Comparison of ENCODE assay signal across 10 cellular contexts in genomic region chr10:117477961-117478670, GRCh38.
A peak's percentile ranks its signal among the peaks of the same experiment; 100 is the strongest.
DNase-seq lines count a peak whose midpoint lies in the region; ATAC-seq and TF ChIP-seq lines count a peak whose summit lies in the region.
"Had no signal": no experiment of that assay in that cellular context is flagged by ENCODE, and none has a peak within 500 bp of the region (broad histone marks: within the 10 kb centered on the region; RNA-seq: fewer than 3 reads in every experiment).

No MANE protein-coding gene starts in this region.

- H3K36me3 ChIP-seq in endodermal cell (ENCODE audit: control insufficient read depth, insufficient read depth, low read length), result no peaks in the 10 kb centered on the region
- no peaks in the 10 kb centered on the region for H3K36me3 ChIP-seq in parathyroid adenoma (ENCODE audit: control insufficient read depth, insufficient read depth, low read length)
- H3K36me3 ChIP-seq in prostate gland, result no peaks in the 10 kb centered on the region

- H3K9ac ChIP-seq in endodermal cell (ENCODE audit: extremely low read depth, low read length, poor library complexity, severe bottlenecking) (no peak overlapping the region), parathyroid adenoma (no peak overlapping the region)

- H3K4me2 ChIP-seq in parathyroid adenoma (ENCODE audit: low read length), result no peak overlapping the region

- no peak for ATAC-seq in activated CD4-positive, CD25-positive, alpha-beta regulatory T cell treated with anti-CD3 and anti-CD28 coated beads, Interleukin-2, amount 50 U/mL, for 24 hours
- ATAC-seq: right cardiac atrium had no signal

- no peak overlapping the region for H3K27ac Mint-ChIP-seq in endodermal cell

- H3K36me3 Mint-ChIP-seq in endodermal cell (ENCODE audit: low read depth), result no peaks in the 10 kb centered on the region

- H3K4me1 ChIP-seq in endodermal cell (ENCODE audit: control insufficient read depth, insufficient read depth, low read length) (no peaks in the 10 kb centered on the region), parathyroid adenoma (peaks cover 9% of the 10 kb centered on the region), prostate gland (replicated peaks) (no peaks in the 10 kb centered on the region)

- no peak overlapping the region for H3K4me3 Mint-ChIP-seq in endodermal cell

- no peaks in the 10 kb centered on the region for H3K79me2 ChIP-seq in parathyroid adenoma

- no peaks in the 10 kb centered on the region for H3K4me1 Mint-ChIP-seq in endodermal cell

- no peak for TF ChIP-seq POLR2A in prostate gland (IDR thresholded peaks at IDR 0.05)

- H3K4me3 ChIP-seq in endodermal cell (ENCODE audit: low read length) (no peak overlapping the region), parathyroid adenoma (ENCODE audit: low read depth, low read length) (no peak overlapping the region), prostate gland (no peak overlapping the region)

- WGBS in endodermal cell (ENCODE audit: insufficient coverage in 1 of 2, insufficient read length in 1 of 2), 2 experiments, result 78 to 87% methylated on average over 4 to 5 of the region's 5 CpGs
- 57% methylated on average over 5 of the region's 5 CpGs for WGBS in prostate gland

- H3K9me3 ChIP-seq in endodermal cell (ENCODE audit: control insufficient read depth, low read length), result no peaks in the 10 kb centered on the region
- H3K9me3 ChIP-seq in parathyroid adenoma (ENCODE audit: control insufficient read depth, low read length), result no peaks in the 10 kb centered on the region
- no peaks in the 10 kb centered on the region for H3K9me3 ChIP-seq in prostate gland

- no peak overlapping the region for H2AFZ ChIP-seq in parathyroid adenoma

- H3K9me3 Mint-ChIP-seq in endodermal cell, result no peaks in the 10 kb centered on the region

- intact Hi-C loops in prostate gland (cut with DNase I), result no loop called here

- TF ChIP-seq CTCF in endodermal cell (conservative IDR thresholded peaks at IDR 0.05) (peak; percentile 43), parathyroid adenoma (IDR thresholded peaks at IDR 0.05) (peak; percentile 16), prostate gland (IDR thresholded peaks at IDR 0.05) (peak in 1 of 4 experiments; percentile 32)

- DNase-seq in EL (peak; percentile 77), MV-4-11 (lab: John Stamatoyannopoulos, UW) (peak; percentile 37), endodermal cell (no peak), NOMO-1 (lab: John Stamatoyannopoulos, UW; ENCODE audit: unreplicated experiment in 2 of 2) (no peak), prostate gland (ENCODE audit: low spot score) (no peak)
- DNase-seq in central memory CD4-positive, alpha-beta T cell, result no peak
- DNase-seq: NCI-H510A, right cardiac atrium had no signal

- H3K27me3 ChIP-seq in endodermal cell (ENCODE audit: control insufficient read depth, insufficient read depth, low read length, poor library complexity, severe bottlenecking), result peaks cover 4% of the 10 kb centered on the region
- no peaks in the 10 kb centered on the region for H3K27me3 ChIP-seq in parathyroid adenoma (ENCODE audit: control insufficient read depth, insufficient read depth, low read length)
- H3K27me3 ChIP-seq in prostate gland (replicated peaks; ENCODE audit: insufficient read depth), result no peaks in the 10 kb centered on the region

- peaks cover 17% of the 10 kb centered on the region for H3K27me3 Mint-ChIP-seq in endodermal cell (ENCODE audit: insufficient read depth)

- no peak overlapping the region for H3K27ac ChIP-seq in endodermal cell (ENCODE audit: low read depth, low read length)
- no peak overlapping the region for H3K27ac ChIP-seq in parathyroid adenoma
- no peak overlapping the region for H3K27ac ChIP-seq in prostate gland

Comparison
In these comparisons a context has a peak if more than half of its experiments do, and no peak if none do; other contexts are left out.
1. DNase-seq: peak in EL (single experiment) and MV-4-11 (single experiment); none in endodermal cell (single experiment), NOMO-1 (0 of 2), central memory CD4-positive, alpha-beta T cell (single experiment) and prostate gland (single experiment).